ENCODE assay signal across 10 cellular contexts in genomic region chr12:27534060-27534764, GRCh38. TPM values are rescaled to one million over a fixed set of nuclear protein-coding genes. Genes with fewer than 3 reads are reported as not detected.
DNase-seq lines count a peak whose midpoint lies in the region; ATAC-seq, FAIRE-seq and TF ChIP-seq lines count a peak whose summit lies in the region.
"Had no signal": no experiment of that assay in that cellular context is flagged by ENCODE, and none has a peak within 500 bp of the region (broad histone marks: within the 10 kb centered on the region; RNA-seq: fewer than 3 reads in every experiment).

No MANE protein-coding gene starts in this region.

- H3K9ac ChIP-seq in BLaER1 (peak overlapping the region; percentile 51; the same call in 1 of the 2 replicates), astrocyte (ENCODE audit: low read length) (no peak overlapping the region), Karpas-422 (ENCODE audit: low read length) (no peak overlapping the region)
- H3K9ac ChIP-seq: parathyroid adenoma had no signal

- H3K27ac ChIP-seq in BLaER1: peak overlapping the region; percentile 65
- peak overlapping the region; percentile 41 for H3K27ac ChIP-seq in astrocyte (ENCODE audit: low read depth, low read length)
- no peak overlapping the region for H3K27ac ChIP-seq in Karpas-422 (ENCODE audit: low read length)
- H3K27ac ChIP-seq in right atrium auricular region: no peak overlapping the region
- H3K27ac ChIP-seq: parathyroid adenoma had no signal

- ATAC-seq in GM19023 (IDR thresholded peaks at IDR 0.05; ENCODE audit: unreplicated experiment) (peak; percentile 54), HG03378 (IDR thresholded peaks at IDR 0.05; ENCODE audit: unreplicated experiment) (peak; percentile 76)

- H3K4me1 ChIP-seq in BLaER1 (peaks cover 99% of the 10 kb centered on the region), astrocyte (ENCODE audit: insufficient read depth, low read length) (peaks cover 20% of the 10 kb centered on the region), Karpas-422 (ENCODE audit: low read length) (peaks cover 12% of the 10 kb centered on the region), right atrium auricular region (peaks cover 0 to 57% of the 10 kb centered on the region in 2 donors)

- H3K4me2 ChIP-seq in BLaER1 (peak overlapping the region; percentile 87), astrocyte (ENCODE audit: low read length) (peak overlapping the region; percentile 25), Karpas-422 (ENCODE audit: low read depth, low read length, poor library complexity, severe bottlenecking) (no peak overlapping the region)

- peaks cover 40% of the 10 kb centered on the region for H3K4me1 Mint-ChIP-seq in astrocyte (ENCODE audit: low read depth, unreplicated experiment)

- peak overlapping the region; percentile 41 for H3K4me3 Mint-ChIP-seq in astrocyte (ENCODE audit: unreplicated experiment)

- H4K20me1 ChIP-seq in BLaER1: no peaks in the 10 kb centered on the region
- H4K20me1 ChIP-seq in astrocyte (ENCODE audit: insufficient read depth, low read length): peaks cover 86% of the 10 kb centered on the region
- no peaks in the 10 kb centered on the region for H4K20me1 ChIP-seq in Karpas-422 (ENCODE audit: insufficient read depth, low read depth, low read length)

- no peaks in the 10 kb centered on the region for H3K9me3 ChIP-seq in BLaER1
- H3K9me3 ChIP-seq in astrocyte (ENCODE audit: insufficient read depth, low read depth, low read length): no peaks in the 10 kb centered on the region
- H3K9me3 ChIP-seq in Karpas-422 (ENCODE audit: low read length): no peaks in the 10 kb centered on the region
- H3K9me3 ChIP-seq in right atrium auricular region: no peaks in the 10 kb centered on the region

- no peak overlapping the region for H2AFZ ChIP-seq in astrocyte (ENCODE audit: low read depth, low read length)
- no peak overlapping the region for H2AFZ ChIP-seq in Karpas-422 (ENCODE audit: low read length)
- H2AFZ ChIP-seq: parathyroid adenoma had no signal

- no peaks in the 10 kb centered on the region for H3K27me3 Mint-ChIP-seq in astrocyte (ENCODE audit: low read depth, unreplicated experiment)

- DNase-seq in astrocyte (ENCODE audit: low read depth) (peak; percentile 53), Karpas-422 (no peak), NCI-H2227 treated with DMSO at 0.1 percent for 48 hours (lab: John Stamatoyannopoulos, UW) (no peak), NCI-H2029 treated with DMSO at 0.1 percent for 48 hours (lab: John Stamatoyannopoulos, UW) (no peak), right atrium auricular region (ENCODE audit: low spot score) (no peak)

- peak overlapping the region; percentile 70 for H3K27ac Mint-ChIP-seq in astrocyte (ENCODE audit: unreplicated experiment)

- no peaks in the 10 kb centered on the region for H3K27me3 ChIP-seq in BLaER1
- H3K27me3 ChIP-seq in astrocyte (ENCODE audit: insufficient read depth, low read length): no peaks in the 10 kb centered on the region
- no peaks in the 10 kb centered on the region for H3K27me3 ChIP-seq in Karpas-422 (ENCODE audit: low read length)
- H3K27me3 ChIP-seq in right atrium auricular region: no peaks in the 10 kb centered on the region

- no peaks in the 10 kb centered on the region for H3K9me3 Mint-ChIP-seq in astrocyte (ENCODE audit: unreplicated experiment)

- H3K4me3 ChIP-seq in BLaER1 (0 out of 2 replicates have a peak overlapping the region, but pooled peaks have one; percentile 32), astrocyte (ENCODE audit: insufficient read depth, low read depth, low read length) (no peak overlapping the region), Karpas-422 (ENCODE audit: low read length) (no peak overlapping the region), right atrium auricular region (no peak overlapping the region)

- H3K79me2 ChIP-seq in astrocyte (ENCODE audit: insufficient read depth, low read length) (peaks cover 100% of the 10 kb centered on the region), Karpas-422 (ENCODE audit: low read length) (no peaks in the 10 kb centered on the region)

- peaks cover 23% of the 10 kb centered on the region for H3K36me3 Mint-ChIP-seq in astrocyte (ENCODE audit: low read depth, unreplicated experiment)

- FAIRE-seq in astrocyte (lab: Jason Lieb, UNC): no peak
- FAIRE-seq: D721Med had no signal

- TF ChIP-seq CTCF in astrocyte (IDR thresholded peaks at IDR 0.05; ENCODE audit: insufficient read depth, low read depth, low read length) (no peak), right atrium auricular region (IDR thresholded peaks at IDR 0.05) (no peak)

- H3K36me3 ChIP-seq in BLaER1: peaks cover 6% of the 10 kb centered on the region; the same call in 1 of the 2 replicates
- H3K36me3 ChIP-seq in astrocyte (ENCODE audit: insufficient read depth, low read length): peaks cover 3% of the 10 kb centered on the region
- H3K36me3 ChIP-seq in Karpas-422 (ENCODE audit: insufficient read depth, low read length): no peaks in the 10 kb centered on the region
- no peaks in the 10 kb centered on the region for H3K36me3 ChIP-seq in right atrium auricular region

- H3K9me2 ChIP-seq in Karpas-422 (replicated peaks; ENCODE audit: insufficient read depth, low read length): no peaks in the 10 kb centered on the region

RNA-seq across cellular contexts. Expression of gene PPFIBP1, which starts 10.2 kb away (rescaled TPM):
- total RNA-seq in astrocyte (140 and 147 TPM in 2 replicates), right atrium auricular region (10 to 100 TPM; 65.2 to 66.0 TPM)
- total RNA-seq in Karpas-422 (2014; rRNA removed; shearing (Covaris generic); ENCODE audit: low replicate concordance): 1.2 and 3.6 TPM in 2 replicates

Comparison
In these comparisons a context has a peak if more than half of its experiments do, and no peak if none do; other contexts are left out.
1. H3K27ac ChIP-seq: peak in BLaER1 (single experiment) and astrocyte (single experiment); none in Karpas-422 (single experiment) and right atrium auricular region (0 of 2).
2. RNA of gene PPFIBP1, which starts 10.2 kb away (total RNA-seq): 140 to 147 TPM in astrocyte and 65.2 to 66.0 TPM in right atrium auricular region; 1.2 to 3.6 TPM in Karpas-422; every median in the first group is over 10 times any median in the second.